8 cellular contexts compared by ENCODE assay signal in the genomic region with DNA sequence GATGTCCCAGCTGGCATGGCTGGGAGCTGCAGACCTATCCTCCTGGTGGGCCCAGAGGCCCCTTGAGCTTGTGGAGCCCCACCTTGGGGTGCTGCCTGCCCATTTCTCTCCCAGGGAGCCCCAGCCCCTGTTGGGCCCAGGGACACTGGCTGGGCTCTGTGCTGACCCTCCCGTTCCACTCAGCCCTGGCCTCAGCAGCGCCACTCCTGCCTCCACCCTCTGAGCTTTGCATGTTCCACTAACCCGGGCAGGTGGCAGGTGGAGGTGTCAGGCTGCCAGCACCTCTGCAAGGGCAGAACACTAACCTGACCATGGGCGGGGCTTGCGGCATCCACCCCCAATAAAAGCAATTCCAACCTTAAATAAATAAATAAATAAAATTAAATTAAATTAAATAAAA.
"Had no signal": no experiment of that assay in that cellular context is flagged by ENCODE, and none has a peak within 500 bp of the region (broad histone marks: within the 10 kb centered on the region; RNA-seq: fewer than 3 reads in every experiment).

No MANE protein-coding gene starts in this region.

- ATAC-seq: GM23338, HCT116 had no signal

- H3K4me2 ChIP-seq: GM23338 had no signal

- H3K27ac Mint-ChIP-seq: GM23338, HFFc6, IgD-negative memory B cell had no signal

- H3K4me1 ChIP-seq: HAP-1 had no signal

- H2AFZ ChIP-seq: GM23338 had no signal

- H3K27me3 Mint-ChIP-seq: IgD-negative memory B cell had no signal

- H3K36me3 ChIP-seq: HAP-1 had no signal

- H3K4me3 ChIP-seq: GM23338, HAP-1 had no signal

- H3K36me3 Mint-ChIP-seq: IgD-negative memory B cell had no signal

- FAIRE-seq: HTR-8/SVneo had no signal

- H3K9me3 ChIP-seq: HAP-1 had no signal

- H3K9me3 Mint-ChIP-seq: HFFc6 had no signal

- DNase-seq: H7, HFFc6, KBM-7 had no signal

- H3K4me3 Mint-ChIP-seq: GM23338, HFFc6, IgD-negative memory B cell had no signal

- H3K4me1 Mint-ChIP-seq: IgD-negative memory B cell had no signal
